Comparison of ENCODE assay signal across 8 cellular contexts in genomic region chrX:41779058-41779564, GRCh38. TPM values are rescaled to one million over a fixed set of nuclear protein-coding genes. Genes with fewer than 3 reads are reported as not detected.
DNase-seq lines count a peak whose midpoint lies in the region; ATAC-seq and TF ChIP-seq lines count a peak whose summit lies in the region.

No MANE protein-coding gene starts in this region.

- intact Hi-C loops in MCF 10A (cut with micrococcal nuclease), result no loop called here
- intact Hi-C loops in breast epithelium (cut with DNase I; ENCODE audit: low total_unique reads), result no loop called here
- intact Hi-C loops in Panc1 (cut with micrococcal nuclease; ENCODE audit: unreplicated experiment), result no loop called here

- H3K27ac ChIP-seq in breast epithelium (no peak overlapping the region), Panc1 (ENCODE audit: low read length) (peak overlapping the region; percentile 34; the same call in 1 of the 2 replicates)

- peak overlapping the region; percentile 64 for H3K27ac Mint-ChIP-seq in MCF 10A (ENCODE audit: low read depth, unreplicated experiment)

- ATAC-seq in Panc1 (peak; percentile 90), GM21619 (IDR thresholded peaks at IDR 0.05; ENCODE audit: unreplicated experiment) (no peak), GM18502 (IDR thresholded peaks at IDR 0.05; ENCODE audit: poor library complexity, unreplicated experiment) (no peak)

- H3K4me1 Mint-ChIP-seq in MCF 10A (ENCODE audit: insufficient read depth, unreplicated experiment), result peaks cover 7% of the 10 kb centered on the region

- CTCF ChIA-PET in MCF 10A (lab: Yijun Ruan, JAX) (interaction anchor here (0.5 to 1.6 kb wide), 6 partner anchors 31 to 1781 kb away, joined by 3 to 5 read pairs (median 3); no protein-coding TSS in a partner anchor), Panc1 (lab: Charles Lee) (no interaction called here)

- H3K36me3 Mint-ChIP-seq in MCF 10A (ENCODE audit: insufficient read depth, unreplicated experiment), result no peaks in the 10 kb centered on the region

- BruUV-seq in MCF 10A (replicated peaks; lab: Mats Ljungman, UMichigan) (no TSS peak), Panc1 (replicated peaks; lab: Mats Ljungman, UMichigan) (no TSS peak)

- H3K4me1 ChIP-seq in breast epithelium (no peaks in the 10 kb centered on the region), Panc1 (ENCODE audit: control insufficient read depth, insufficient read depth, low read length) (peaks cover 4% of the 10 kb centered on the region; the same call in 1 of the 2 replicates)

- DNase-seq in MCF 10A (ENCODE audit: unreplicated experiment), result peak; percentile 61
- DNase-seq in breast epithelium (ENCODE audit: low spot score in 2 of 2), result no peak
- DNase-seq in Panc1 (ENCODE audit: low read depth, low spot score), result peak; percentile 65
- peak; percentile 22 for DNase-seq in fibroblast of peridontal ligament (ENCODE audit: extremely low read depth)
- no peak for DNase-seq in inferior parietal cortex (ENCODE audit: extremely low spot score)
- DNase-seq in activated gamma-delta T cell treated with Interleukin-2 at 50 U/mL for 16 hours, result no peak

- H3K4me3 ChIP-seq in breast epithelium, result no peak overlapping the region
- no peak overlapping the region for H3K4me3 ChIP-seq in Panc1 (ENCODE audit: low read depth in 2 of 2, low read length in 2 of 2)

- no peak overlapping the region for H3K4me3 Mint-ChIP-seq in MCF 10A (ENCODE audit: unreplicated experiment)

- H3K9me3 Mint-ChIP-seq in MCF 10A (ENCODE audit: unreplicated experiment), result no peaks in the 10 kb centered on the region

- H3K27me3 ChIP-seq in breast epithelium, result no peaks in the 10 kb centered on the region
- no peaks in the 10 kb centered on the region for H3K27me3 ChIP-seq in Panc1 (ENCODE audit: control insufficient read depth, insufficient read depth, low read length)

- in situ Hi-C loops in Panc1 (cut with HindIII; ENCODE audit: low pct_unique_long_range_greater_than_20kb, low sequenced_read_pairs), result no loop called here

- H3K36me3 ChIP-seq in breast epithelium (no peaks in the 10 kb centered on the region), Panc1 (ENCODE audit: control insufficient read depth, insufficient read depth, low read length) (no peaks in the 10 kb centered on the region)

- POLR2A ChIA-PET in MCF 10A (lab: Yijun Ruan, JAX) (interaction anchor here (0.6 kb wide), 2 partner anchors 752 to 1773 kb away, joined by 3 read pairs; no protein-coding TSS in a partner anchor), Panc1 (lab: Charles Lee) (no interaction called here)

- H3K9me3 ChIP-seq in breast epithelium (no peaks in the 10 kb centered on the region), Panc1 (ENCODE audit: control insufficient read depth, insufficient read depth, low read depth, low read length) (no peaks in the 10 kb centered on the region)

- peaks cover 11% of the 10 kb centered on the region for H3K27me3 Mint-ChIP-seq in MCF 10A (ENCODE audit: insufficient read depth, unreplicated experiment)

- TF ChIP-seq CTCF in MCF 10A (IDR thresholded peaks at IDR 0.05; ENCODE audit: unreplicated experiment) (no peak), breast epithelium (IDR thresholded peaks at IDR 0.05) (no peak), Panc1 (IDR thresholded peaks at IDR 0.05) (no peak)

- no peak for TF ChIP-seq POLR2A in breast epithelium (IDR thresholded peaks at IDR 0.05)

RNA-seq across cellular contexts. Expression of gene GPR82, which starts 55.1 kb away (rescaled TPM):
- total RNA-seq in MCF 10A (2022), result not detected in 2 replicates
- total RNA-seq in breast epithelium, result under 1 TPM; 0.16 to 0.44 (median 0.33) TPM
- not detected for total RNA-seq in Panc1 (2021; ENCODE audit: unreplicated experiment)
- not detected for polyA plus RNA-seq in Panc1 (2012; ENCODE audit: insufficient read length)

Comparison
In these comparisons a context has a peak if more than half of its experiments do, and no peak if none do; other contexts are left out.
1. DNase-seq: peak in MCF 10A (single experiment), Panc1 (single experiment) and fibroblast of peridontal ligament (single experiment); none in breast epithelium (0 of 2), inferior parietal cortex (single experiment) and activated gamma-delta T cell treated with Interleukin-2 at 50 U/mL for 16 hours (single experiment).